In the genomic region with DNA sequence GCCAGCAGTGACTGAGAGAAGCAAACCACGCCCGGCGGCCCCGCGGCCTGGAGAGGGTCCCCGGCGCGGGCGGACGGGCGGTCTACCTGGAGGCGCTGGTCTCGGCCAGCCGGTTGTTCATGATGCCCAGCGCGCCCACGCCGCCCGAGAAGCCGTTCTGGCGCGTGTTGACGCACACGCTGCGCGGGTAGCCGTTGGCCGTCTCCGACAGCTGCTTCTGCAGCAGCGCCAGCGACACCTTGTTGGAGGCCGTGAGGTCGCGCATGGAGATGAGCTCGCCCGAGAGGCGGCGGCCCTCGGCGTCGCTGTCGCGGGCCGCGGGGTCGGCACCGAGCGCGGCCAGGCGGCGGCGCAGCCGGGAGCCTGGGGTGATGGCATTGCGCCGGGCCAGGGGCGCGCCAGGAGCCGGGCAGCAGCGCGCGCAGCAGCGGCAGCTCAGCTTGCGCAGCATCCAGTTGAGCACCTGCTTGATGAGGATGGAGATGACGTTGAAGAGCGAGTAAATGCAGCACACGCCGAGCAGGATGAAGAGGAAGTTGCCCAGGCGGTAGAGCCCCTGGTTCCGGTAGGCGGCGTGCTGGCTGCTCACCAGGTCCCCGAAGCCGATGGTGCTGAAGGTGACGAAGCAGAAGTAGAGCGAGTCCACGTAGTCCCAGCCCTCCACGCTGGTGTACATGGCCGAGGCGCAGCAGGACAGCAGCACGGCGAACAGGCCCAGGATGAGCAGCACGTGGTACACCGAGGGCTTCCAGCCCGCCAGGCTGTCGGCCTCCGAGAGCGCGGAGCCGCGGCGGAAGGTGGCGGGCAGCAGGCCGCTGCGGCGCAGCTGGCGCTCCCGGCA, we compare ENCODE assay signal across 9 cellular contexts. TPM values are rescaled to one million over a fixed set of nuclear protein-coding genes. Genes with fewer than 3 reads are reported as not detected.
DNase-seq lines count a peak whose midpoint lies in the region; ATAC-seq, FAIRE-seq and TF ChIP-seq lines count a peak whose summit lies in the region.
"Had no signal": no experiment of that assay in that cellular context is flagged by ENCODE, and none has a peak within 500 bp of the region (broad histone marks: within the 10 kb centered on the region; RNA-seq: fewer than 3 reads in every experiment).

No MANE protein-coding gene starts in this region.

- H3K27me3 ChIP-seq in RWPE2 (ENCODE audit: insufficient read depth, poor library complexity, severe bottlenecking) (no peaks in the 10 kb centered on the region), aorta (ENCODE audit: control insufficient read depth in 1 of 2, insufficient read depth in 2 of 2, low read length in 1 of 2) (no peaks in the 10 kb centered on the region)
- H3K27me3 ChIP-seq: cardiac muscle cell had no signal

- peak overlapping the region; percentile 6 to 93 (median 78) for H3K27ac Mint-ChIP-seq in IgD-negative memory B cell

- no peak for FAIRE-seq in frontal cortex (lab: Jason Lieb, UNC)

- peaks cover 0 to 10% (median 8%) of the 10 kb centered on the region in 3 donors for H3K4me1 Mint-ChIP-seq in IgD-negative memory B cell

- TF ChIP-seq CTCF in RWPE2 (IDR thresholded peaks at IDR 0.05; ENCODE audit: poor library complexity, severe bottlenecking): peak; percentile 46

- peaks cover 1% of the 10 kb centered on the region for H3K36me3 Mint-ChIP-seq in IgD-negative memory B cell

- H3K4me3 ChIP-seq in RWPE2 (ENCODE audit: severe bottlenecking) (peak overlapping the region; percentile 30), aorta (ENCODE audit: low read length in 2 of 2) (peak overlapping the region in 1 of 2 donors; percentile 39)
- H3K4me3 ChIP-seq: cardiac muscle cell had no signal

- ATAC-seq in GM21423 (IDR thresholded peaks at IDR 0.05; ENCODE audit: unreplicated experiment) (peak; percentile 78), RWPE2 (ENCODE audit: low read depth) (peak; percentile 68), aorta (ENCODE audit: low FRiP score) (no peak)

- peak; percentile 40 for DNase-seq in DMS 273 treated with DMSO at 0.1 percent for 48 hours (lab: John Stamatoyannopoulos, UW)
- DNase-seq in RWPE2 (ENCODE audit: low spot score): no peak
- peak; percentile 90 for DNase-seq in activated effector memory CD4-positive, alpha-beta T cell treated with anti-CD3 and anti-CD28 coated beads, Interleukin-2, amount 50 U/mL, for 16 hours
- peak; percentile 64 to 78 for DNase-seq in frontal cortex (ENCODE audit: low spot score in 2 of 2)
- DNase-seq in renal cortical epithelial cell (ENCODE audit: low read depth): peak; percentile 44
- peak; percentile 67 to 79 for DNase-seq in aorta

- intact Hi-C loops in aorta (cut with DNase I): no loop called here

- no peak overlapping the region for H3K27ac ChIP-seq in RWPE2 (ENCODE audit: poor library complexity, severe bottlenecking)
- H3K27ac ChIP-seq in aorta (ENCODE audit: low read depth in 1 of 2, low read length in 2 of 2): no peak overlapping the region
- H3K27ac ChIP-seq: cardiac muscle cell had no signal

- WGBS in aorta, 2 donors: 1% methylated on average over 94 to 97 of the region's 97 CpGs

- peak overlapping the region; percentile 73 to 97 (median 92) for H3K4me3 Mint-ChIP-seq in IgD-negative memory B cell

- H3K9me3 Mint-ChIP-seq in IgD-negative memory B cell: no peaks in the 10 kb centered on the region

- no peaks in the 10 kb centered on the region for H3K27me3 Mint-ChIP-seq in IgD-negative memory B cell

- H3K9me3 ChIP-seq in RWPE2 (ENCODE audit: severe bottlenecking): no peaks in the 10 kb centered on the region
- H3K9me3 ChIP-seq in aorta (ENCODE audit: control insufficient read depth, low read length): no peaks in the 10 kb centered on the region

- H3K36me3 ChIP-seq in RWPE2 (ENCODE audit: low read depth) (no peaks in the 10 kb centered on the region), aorta (ENCODE audit: control insufficient read depth in 1 of 2, insufficient read depth in 2 of 2, low read length in 1 of 2) (no peaks in the 10 kb centered on the region)
- H3K36me3 ChIP-seq: cardiac muscle cell had no signal

- H3K4me1 ChIP-seq in RWPE2 (ENCODE audit: insufficient read depth, poor library complexity, severe bottlenecking) (peaks cover 3% of the 10 kb centered on the region), aorta (ENCODE audit: control insufficient read depth in 1 of 2, insufficient read depth in 2 of 2, low read length in 2 of 2) (no peaks in the 10 kb centered on the region)

RNA-seq across cellular contexts. Expression of gene KCNK12, which starts 49.7 kb away (rescaled TPM):
- 0.20 TPM for polyA plus RNA-seq in IgD-negative memory B cell
- 1.6 TPM for total RNA-seq in frontal cortex
- total RNA-seq in renal cortical epithelial cell: 0.05 and 0.17 TPM in 2 replicates
- total RNA-seq in aorta: under 1 TPM in 1 of 2 donors, not detected in 1; 0.13 TPM
- not detected for polyA plus RNA-seq in aorta
